6 cellular contexts compared by ENCODE assay signal in genomic region chr22:50303848-50304527, GRCh38. TPM values are rescaled to one million over a fixed set of nuclear protein-coding genes. Genes with fewer than 3 reads are reported as not detected.
DNase-seq lines count a peak whose midpoint lies in the region; ATAC-seq and TF ChIP-seq lines count a peak whose summit lies in the region.

No MANE protein-coding gene starts in this region.

- H2BK15ac ChIP-seq in mesendoderm (replicated peaks; ENCODE audit: low read depth): no peak overlapping the region

- ATAC-seq in activated B cell treated with CpG ODN at 0.5 μM for 24 hours (ENCODE audit: low read depth) (peak; percentile 19), GM18907 (IDR thresholded peaks at IDR 0.05; ENCODE audit: unreplicated experiment) (no peak), GM18517 (IDR thresholded peaks at IDR 0.05; ENCODE audit: unreplicated experiment) (no peak)

- H3K27me3 Mint-ChIP-seq in activated B cell treated with CpG ODN at 0.5 μM for 24 hours: peaks cover 2% of the 10 kb centered on the region
- peaks cover 43% of the 10 kb centered on the region for H3K27me3 Mint-ChIP-seq in activated T-cell treated with anti-CD3 and anti-CD28 coated beads, Interleukin-2, amount 50 U/mL, for 24 hours

- WGBS in mesendoderm (ENCODE audit: extremely low coverage, insufficient coverage, low lambda C conversion rate): no CpG with 5 or more reads among the region's 11 CpGs

- H3K56ac ChIP-seq in mesendoderm (ENCODE audit: low read length): no peak overlapping the region

- H3K9ac ChIP-seq in mesendoderm (ENCODE audit: low read length): no peak overlapping the region

- no peak overlapping the region for H2BK5ac ChIP-seq in mesendoderm (ENCODE audit: low read length)

- intact Hi-C loops in activated B cell treated with CpG ODN at 0.5 μM for 24 hours (cut with micrococcal nuclease): loop anchor here (1.0 to 2.0 kb wide), 3 partner anchors 10 to 23 kb away; partner anchors contain the start of gene DENND6B

- H3K4ac ChIP-seq in mesendoderm (ENCODE audit: low read depth, low read length): no peak overlapping the region

- no peak overlapping the region for H2AK5ac ChIP-seq in mesendoderm (ENCODE audit: low read length)

- no peak overlapping the region for H3K4me2 ChIP-seq in mesendoderm (ENCODE audit: low read length)

- no peaks in the 10 kb centered on the region for H3K9me3 Mint-ChIP-seq in activated B cell treated with CpG ODN at 0.5 μM for 24 hours
- no peaks in the 10 kb centered on the region for H3K9me3 Mint-ChIP-seq in activated T-cell treated with anti-CD3 and anti-CD28 coated beads, Interleukin-2, amount 50 U/mL, for 24 hours

- peak; percentile 30 for DNase-seq in GDM1 (lab: John Stamatoyannopoulos, UW)
- DNase-seq in activated B cell treated with CpG ODN at 0.5 μM for 24 hours: no peak
- DNase-seq in mesendoderm: peak; percentile 68
- DNase-seq in activated T-cell treated with anti-CD3 and anti-CD28 coated beads, Interleukin-2, amount 50 U/mL, for 24 hours: no peak

- no peak overlapping the region for H4K5ac ChIP-seq in mesendoderm (ENCODE audit: low read length)

- H3K27me3 ChIP-seq in mesendoderm (ENCODE audit: insufficient read depth, low read length, poor library complexity): no peaks in the 10 kb centered on the region

- no peak overlapping the region for H3K4me3 ChIP-seq in mesendoderm (ENCODE audit: low read length)

- no peaks in the 10 kb centered on the region for H3K4me1 ChIP-seq in mesendoderm (ENCODE audit: control insufficient read depth, low read depth, low read length)

- H3K79me1 ChIP-seq in mesendoderm (ENCODE audit: low read length): peaks cover 3% of the 10 kb centered on the region

- H3K36me3 Mint-ChIP-seq in activated B cell treated with CpG ODN at 0.5 μM for 24 hours (ENCODE audit: low read depth): no peaks in the 10 kb centered on the region
- H3K36me3 Mint-ChIP-seq in activated T-cell treated with anti-CD3 and anti-CD28 coated beads, Interleukin-2, amount 50 U/mL, for 24 hours (ENCODE audit: low read depth): no peaks in the 10 kb centered on the region

- CTCF ChIA-PET in activated B cell treated with CpG ODN at 0.5 μM for 24 hours (lab: Charles Lee): interaction anchor here (1.1 to 2.5 kb wide), 3 partner anchors 14 to 53 kb away, joined by 4 to 8 read pairs (median 4); partner anchors contain the start of gene HDAC10

- no peaks in the 10 kb centered on the region for H3K79me2 ChIP-seq in mesendoderm (ENCODE audit: control insufficient read depth, insufficient read depth, low read length)

- POLR2A ChIA-PET in activated B cell treated with CpG ODN at 0.5 μM for 24 hours (lab: Charles Lee): interaction anchor here (1.1 to 4.9 kb wide), 6 partner anchors 10 to 166 kb away, joined by 3 to 74 read pairs (median 9); partner anchors contain the start of genes DENND6B and HDAC10

- no peak overlapping the region for H3K18ac ChIP-seq in mesendoderm (ENCODE audit: low read length)

- peak overlapping the region; percentile 63 for H3K27ac Mint-ChIP-seq in activated B cell treated with CpG ODN at 0.5 μM for 24 hours
- H3K27ac Mint-ChIP-seq in activated T-cell treated with anti-CD3 and anti-CD28 coated beads, Interleukin-2, amount 50 U/mL, for 24 hours: no peak overlapping the region

- no peak overlapping the region for H2BK120ac ChIP-seq in mesendoderm (ENCODE audit: low read depth, low read length)

- no peak for TF ChIP-seq CTCF in activated B cell treated with CpG ODN at 0.5 μM for 24 hours (IDR thresholded peaks at IDR 0.05)

- peaks cover 64% of the 10 kb centered on the region for H3K4me1 Mint-ChIP-seq in activated B cell treated with CpG ODN at 0.5 μM for 24 hours
- H3K4me1 Mint-ChIP-seq in activated T-cell treated with anti-CD3 and anti-CD28 coated beads, Interleukin-2, amount 50 U/mL, for 24 hours (ENCODE audit: low read depth): peaks cover 6% of the 10 kb centered on the region

- H3K23ac ChIP-seq in mesendoderm (ENCODE audit: low read length): no peak overlapping the region

- H3K4me3 Mint-ChIP-seq in activated B cell treated with CpG ODN at 0.5 μM for 24 hours: peak overlapping the region; percentile 59
- H3K4me3 Mint-ChIP-seq in activated T-cell treated with anti-CD3 and anti-CD28 coated beads, Interleukin-2, amount 50 U/mL, for 24 hours: no peak overlapping the region

- H3K27ac ChIP-seq in mesendoderm (ENCODE audit: low read depth, low read length): no peak overlapping the region

- H3K36me3 ChIP-seq in mesendoderm (ENCODE audit: control insufficient read depth, insufficient read depth, low read length): no peaks in the 10 kb centered on the region

- H4K8ac ChIP-seq in mesendoderm (ENCODE audit: low read depth, low read length): no peak overlapping the region

RNA-seq across cellular contexts. Expression of gene PLXNB2, which starts 3.5 kb away (rescaled TPM):
- total RNA-seq in activated B cell treated with CpG ODN at 0.5 μM for 24 hours: 18.6 and 20.6 TPM in 2 replicates
- polyA plus RNA-seq in mesendoderm (2013, experiment 1 of 2): 34.1 TPM
- polyA plus RNA-seq in mesendoderm (2013, experiment 2 of 2): 33.7 TPM

RNA-seq across cellular contexts. Expression of gene DENND6B, which starts 22.8 kb away (rescaled TPM):
- total RNA-seq in activated B cell treated with CpG ODN at 0.5 μM for 24 hours: 3.2 and 5.2 TPM in 2 replicates
- polyA plus RNA-seq in mesendoderm (2013, experiment 1 of 2): 0.08 TPM
- 0.08 TPM for polyA plus RNA-seq in mesendoderm (2013, experiment 2 of 2)

RNA-seq across cellular contexts. Expression of gene MAPK11, which starts 33.8 kb away (rescaled TPM):
- 10.7 and 11.3 TPM in 2 replicates for total RNA-seq in activated B cell treated with CpG ODN at 0.5 μM for 24 hours
- polyA plus RNA-seq in mesendoderm (2013, experiment 1 of 2): 0.42 TPM
- polyA plus RNA-seq in mesendoderm (2013, experiment 2 of 2): 0.36 TPM

RNA-seq across cellular contexts. Expression of gene PPP6R2, which starts 39.1 kb away (rescaled TPM):
- total RNA-seq in activated B cell treated with CpG ODN at 0.5 μM for 24 hours: 64.0 and 77.3 TPM in 2 replicates
- polyA plus RNA-seq in mesendoderm (2013, experiment 1 of 2): 15.2 TPM
- polyA plus RNA-seq in mesendoderm (2013, experiment 2 of 2): 16.2 TPM

RNA-seq across cellular contexts. Expression of gene MAPK12, which starts 42.5 kb away (rescaled TPM):
- total RNA-seq in activated B cell treated with CpG ODN at 0.5 μM for 24 hours: 4.1 and 4.4 TPM in 2 replicates
- 5.1 TPM for polyA plus RNA-seq in mesendoderm (2013, experiment 1 of 2)
- 5.2 TPM for polyA plus RNA-seq in mesendoderm (2013, experiment 2 of 2)

Comparison
In these comparisons a context has a peak if more than half of its experiments do, and no peak if none do; other contexts are left out.
1. DNase-seq: peak in GDM1 (single experiment) and mesendoderm (single experiment); none in activated B cell treated with CpG ODN at 0.5 μM for 24 hours (single experiment) and activated T-cell treated with anti-CD3 and anti-CD28 coated beads, Interleukin-2, amount 50 U/mL, for 24 hours (single experiment).